ENCODE assay signal across 26 cellular contexts in the genomic region with DNA sequence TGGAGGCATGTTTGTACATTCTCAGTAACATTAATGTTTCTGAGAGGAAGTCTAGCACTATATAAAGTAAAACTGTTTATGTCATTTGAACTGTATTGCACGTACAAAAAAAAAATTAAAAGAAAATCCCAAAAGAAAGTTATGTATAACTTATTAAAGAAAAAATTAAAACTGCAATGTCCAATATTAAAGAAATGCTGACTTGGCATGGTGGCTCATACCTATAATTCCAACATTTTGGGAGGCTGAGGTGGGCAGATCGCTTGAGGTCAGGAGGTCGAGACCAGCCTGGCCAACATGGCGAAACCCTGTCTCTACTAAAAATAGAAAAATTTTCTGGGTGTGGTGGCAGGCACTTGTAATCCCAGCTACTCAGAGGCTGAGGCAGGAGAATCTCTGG.
"Had no signal": no experiment of that assay in that cellular context is flagged by ENCODE, and none has a peak within 500 bp of the region (broad histone marks: within the 10 kb centered on the region; RNA-seq: fewer than 3 reads in every experiment).

No MANE protein-coding gene starts in this region.

- ATAC-seq: stimulated activated effector memory CD8-positive, alpha-beta T cell treated with anti-CD3 and anti-CD28 coated beads, Interleukin-12 subunit alpha, Interleukin-12 subunit beta, amount 100 ng/mL, for 72 hours; stimulated activated memory B cell treated with anti-CD40 and anti-IgM and Interleukin-4, amounts not matched to agents 10 μg/mL and 1 μg/mL and 100 μg/mL, for 72 hours; stimulated activated naive B cell treated with anti-CD40 and anti-IgM and Interleukin-4, amounts not matched to agents 10 μg/mL and 1 μg/mL and 100 μg/mL, for 72 hours; stimulated activated naive CD8-positive, alpha-beta T cell treated with anti-CD3 and anti-CD28 coated beads, Interleukin-15, amount 100 ng/mL, for 72 hours; stimulated activated naive CD8-positive, alpha-beta T cell treated with anti-CD3 and anti-CD28 coated beads, Interleukin-15, Interleukin-2, amounts not matched to agents 100 U/mL and 50 U/mL, for 24 hours; upper lobe of right lung had no signal

- H3K27ac ChIP-seq: stomach, testis, thoracic aorta, thyroid gland, tibial artery, tibial nerve, transverse colon, upper lobe of left lung, upper lobe of right lung, uterus, vagina had no signal

- DNase-seq: stimulated activated CD4-positive, alpha-beta T cell treated with anti-CD3 and anti-CD28 coated beads, Interleukin-2, amount 100 ng/mL, for 24 hours; stimulated activated CD4-positive, alpha-beta T cell treated with anti-CD3 and anti-CD28 coated beads, Interleukin-4, amount 100 ng/mL, for 1 hour; stimulated activated CD4-positive, alpha-beta T cell treated with anti-CD3 and anti-CD28 coated beads, Interleukin-4, amount 100 ng/mL, for 24 hours; stimulated activated CD4-positive, alpha-beta T cell treated with anti-CD3 and anti-CD28 coated beads, Interleukin-4, amount 100 ng/mL, for 4 hours; stimulated activated CD8-positive, alpha-beta memory T cell treated with anti-CD3 and anti-CD28 coated beads, Interleukin-4, amount 100 ng/mL, for 48 hours; stimulated activated naive B cell treated with anti-CD40 and anti-IgM and Interleukin-4, amounts not matched to agents 10 μg/mL and 1 μg/mL and 100 μg/mL, for 72 hours; stimulated activated naive CD4-positive, alpha-beta T cell; stimulated activated naive CD4-positive, alpha-beta T cell treated with Interleukin-2 at 50 U/mL for 16 hours; stimulated activated naive CD8-positive, alpha-beta T cell treated with anti-CD3 and anti-CD28 coated beads, Interleukin-15, amount 100 ng/mL, for 72 hours; stimulated activated naive CD8-positive, alpha-beta T cell treated with anti-CD3 and anti-CD28 coated beads, Interleukin-15, Interleukin-2, amounts not matched to agents 100 U/mL and 50 U/mL, for 24 hours; stomach; substantia nigra; testis; thyroid gland; tibial artery; transverse colon; trophoblast cell; upper lobe of left lung; upper lobe of right lung; uterus had no signal

- H3K4me3 ChIP-seq: stomach, testis, thoracic aorta, thyroid gland, tibial artery, tibial nerve, transverse colon, upper lobe of left lung, upper lobe of right lung, uterus, vagina had no signal

- H3K9me3 ChIP-seq: testis, thyroid gland had no signal

- FAIRE-seq: urothelium cell line had no signal

- H3K27me3 ChIP-seq: stomach, testis, thyroid gland, tibial artery, tibial nerve, transverse colon, upper lobe of left lung, upper lobe of right lung, uterus, vagina had no signal

- H3K36me3 ChIP-seq: stomach, thoracic aorta, thyroid gland, tibial artery, tibial nerve, transverse colon, upper lobe of left lung, upper lobe of right lung, uterus, vagina had no signal

- H3K4me1 ChIP-seq: testis, thyroid gland, tibial artery, tibial nerve, transverse colon, upper lobe of left lung, upper lobe of right lung, uterus, vagina had no signal
